1 cellular context compared by ENCODE assay signal in genomic region chr2:43215673-43216255, GRCh38.
TF ChIP-seq lines count a peak whose summit lies in the region.

No MANE protein-coding gene starts in this region.

TF ChIP-seq in HepG2, 621 proteins besides CTCF, POLR2A, EP300 and RAD21:
- TF ChIP-seq GMEB1 (CRISPR knock-in tag; IDR thresholded peaks at IDR 0.05; ENCODE audit: borderline replicate concordance) (no peak), ZNF629 (CRISPR knock-in tag; conservative IDR thresholded peaks at IDR 0.05) (peak; percentile 63)
TF ChIP-seq in HepG2: peak in this region for 1.
